11 cellular contexts compared by ENCODE assay signal in genomic region chr1:153195216-153195615, GRCh38. TPM values are rescaled to one million over a fixed set of nuclear protein-coding genes. Genes with fewer than 3 reads are reported as not detected.
"Had no signal": no experiment of that assay in that cellular context is flagged by ENCODE, and none has a peak within 500 bp of the region (broad histone marks: within the 10 kb centered on the region; RNA-seq: fewer than 3 reads in every experiment).

No MANE protein-coding gene starts in this region.

- H2AFZ ChIP-seq: GM23248, GM23338 had no signal

- H3K4me3 ChIP-seq: GM23248, GM23338, HAP-1 had no signal

- H3K4me1 ChIP-seq: HAP-1 had no signal

- H3K36me3 ChIP-seq: HAP-1 had no signal

- DNase-seq: GM23248, GOT3, H7, H9, HCEC 1CT, HFFc6 had no signal

- H3K9ac ChIP-seq: GM23248 had no signal

- ATAC-seq: GM23338, HCT116 had no signal

- H3K4me2 ChIP-seq: GM23338 had no signal

- H3K9me3 ChIP-seq: HAP-1 had no signal

- H3K27ac ChIP-seq: GM23248 had no signal

RNA-seq across cellular contexts. Expression of gene LELP1, which starts 8.0 kb away (rescaled TPM):
- total RNA-seq: GM23248, GM23338, H1, H4, H7, H9, HFFc6 had no signal
- polyA plus RNA-seq: GM23248, GM23338, H1 had no signal

RNA-seq across cellular contexts. Expression of gene PRR9, which starts 22.2 kb away (rescaled TPM):
- total RNA-seq: GM23248, GM23338, H1, H4, H7, H9, HFFc6 had no signal
- polyA plus RNA-seq: GM23338, H1 had no signal

RNA-seq across cellular contexts. Expression of gene SPRR2G, which starts 44.5 kb away (rescaled TPM):
- total RNA-seq: GM23248, GM23338, H1, H4, H7, H9, HFFc6 had no signal
- polyA plus RNA-seq: GM23248, GM23338, H1 had no signal
